ENCODE assay signal across 10 cellular contexts in the genomic region with DNA sequence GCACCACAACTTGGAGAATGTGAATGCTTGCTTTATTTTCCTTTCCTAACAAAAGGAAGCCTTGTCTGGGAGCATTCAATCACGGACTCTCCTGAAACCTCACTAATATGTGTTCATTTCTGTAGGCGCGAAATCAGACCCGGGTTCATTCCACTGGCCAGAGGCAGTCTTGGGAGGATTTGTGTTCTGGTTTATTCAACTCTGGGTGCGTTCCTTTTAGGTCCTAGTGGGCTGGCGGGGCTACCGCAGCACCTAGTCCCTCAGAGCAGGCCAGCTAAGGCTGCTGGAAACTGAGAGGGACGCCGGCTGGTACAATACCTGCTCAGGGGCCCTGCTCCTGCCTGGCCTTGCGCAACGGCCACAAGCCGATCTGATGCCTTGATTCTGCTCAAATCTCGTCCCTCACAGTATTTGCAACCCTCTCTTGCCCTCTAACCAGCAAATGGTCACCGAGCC. TPM values are rescaled to one million over a fixed set of nuclear protein-coding genes. Genes with fewer than 3 reads are reported as not detected.
DNase-seq lines count a peak whose midpoint lies in the region; ATAC-seq and TF ChIP-seq lines count a peak whose summit lies in the region.
"Had no signal": no experiment of that assay in that cellular context is flagged by ENCODE, and none has a peak within 500 bp of the region (broad histone marks: within the 10 kb centered on the region; RNA-seq: fewer than 3 reads in every experiment).

No MANE protein-coding gene starts in this region.

- H3K9ac ChIP-seq in subcutaneous abdominal adipose tissue (ENCODE audit: low read length in 5 of 5), result no peak overlapping the region

- CTCF ChIA-PET in Panc1 (lab: Charles Lee), result no interaction called here

- H3K4me3 ChIP-seq in Panc1 (ENCODE audit: low read depth in 2 of 2, low read length in 2 of 2), result peak overlapping the region; percentile 51 to 67
- H3K4me3 ChIP-seq in coronary artery, result no peak overlapping the region
- peak overlapping the region; percentile 51 for H3K4me3 ChIP-seq in lower lobe of right lung
- no peak overlapping the region for H3K4me3 ChIP-seq in subcutaneous abdominal adipose tissue (ENCODE audit: low read depth in 1 of 5, low read length in 5 of 5)

- intact Hi-C loops in Panc1 (cut with micrococcal nuclease; ENCODE audit: unreplicated experiment), result no loop called here
- intact Hi-C loops in lower lobe of right lung (cut with DNase I), result no loop called here

- H3K9me3 ChIP-seq in Panc1 (ENCODE audit: control insufficient read depth, insufficient read depth, low read depth, low read length) (no peaks in the 10 kb centered on the region), lower lobe of right lung (no peaks in the 10 kb centered on the region), subcutaneous abdominal adipose tissue (ENCODE audit: control insufficient read depth in 5 of 5, low read length in 5 of 5) (no peaks in the 10 kb centered on the region)

- peaks cover 85% of the 10 kb centered on the region for H3K4me1 ChIP-seq in Panc1 (ENCODE audit: control insufficient read depth, insufficient read depth, low read length)
- peaks cover 45% of the 10 kb centered on the region for H3K4me1 ChIP-seq in lower lobe of right lung
- peaks cover 10 to 92% (median 68%) of the 10 kb centered on the region in 5 donors for H3K4me1 ChIP-seq in subcutaneous abdominal adipose tissue (ENCODE audit: control insufficient read depth in 5 of 5, insufficient read depth in 5 of 5, low read length in 5 of 5)

- H3K27me3 ChIP-seq in Panc1 (ENCODE audit: control insufficient read depth, insufficient read depth, low read length), result no peaks in the 10 kb centered on the region
- peaks cover 20% of the 10 kb centered on the region for H3K27me3 ChIP-seq in lower lobe of right lung (ENCODE audit: low read depth)
- H3K27me3 ChIP-seq in subcutaneous abdominal adipose tissue (ENCODE audit: control insufficient read depth in 5 of 5, insufficient read depth in 4 of 5, low read length in 5 of 5), result no peaks in the 10 kb centered on the region

- POLR2A ChIA-PET in Panc1 (lab: Charles Lee), result interaction anchor here (0.6 kb wide), 1 partner anchor 264 kb away, joined by 3 read pairs; no protein-coding TSS in a partner anchor

- no peak for TF ChIP-seq CTCF in Panc1 (IDR thresholded peaks at IDR 0.05)
- no peak for TF ChIP-seq CTCF in coronary artery (IDR thresholded peaks at IDR 0.05)
- no peak for TF ChIP-seq CTCF in lower lobe of right lung (IDR thresholded peaks at IDR 0.05)

- DNase-seq in Panc1 (ENCODE audit: low read depth, low spot score), result no peak
- peak; percentile 50 for DNase-seq in coronary artery (ENCODE audit: low spot score)
- no peak for DNase-seq in lower lobe of right lung
- no peak for DNase-seq in NCI-H2081 (lab: John Stamatoyannopoulos, UW)
- DNase-seq: H9, NCI-H1092 treated with DMSO at 0.1 percent for 48 hours had no signal

- H3K36me3 ChIP-seq in Panc1 (ENCODE audit: control insufficient read depth, insufficient read depth, low read length) (no peaks in the 10 kb centered on the region), lower lobe of right lung (no peaks in the 10 kb centered on the region), subcutaneous abdominal adipose tissue (ENCODE audit: control insufficient read depth in 5 of 5, insufficient read depth in 5 of 5, low read length in 5 of 5) (peaks cover 5 to 28% (median 19%) of the 10 kb centered on the region in 5 donors)

- in situ Hi-C loops in Panc1 (cut with HindIII; ENCODE audit: low pct_unique_long_range_greater_than_20kb, low sequenced_read_pairs), result no loop called here

- ATAC-seq in Panc1 (peak; percentile 36), lower lobe of right lung (no peak), HG02852 (IDR thresholded peaks at IDR 0.05; ENCODE audit: unreplicated experiment) (no peak), GM18907 (IDR thresholded peaks at IDR 0.05; ENCODE audit: unreplicated experiment) (no peak), GM21390 (IDR thresholded peaks at IDR 0.05; ENCODE audit: unreplicated experiment) (no peak)

- H3K27ac ChIP-seq in Panc1 (ENCODE audit: low read length) (peak overlapping the region; percentile 99), coronary artery (no peak overlapping the region), lower lobe of right lung (peak overlapping the region; percentile 92), subcutaneous abdominal adipose tissue (ENCODE audit: low read depth, low read length) (peak overlapping the region; percentile 61)

- BruUV-seq in Panc1 (replicated peaks; lab: Mats Ljungman, UMichigan), result no TSS peak

RNA-seq across cellular contexts. Expression of a gene that starts 7.5 kb away (rescaled TPM):
- total RNA-seq in Panc1 (2021; ENCODE audit: unreplicated experiment) (0.39 TPM), lower lobe of right lung (8.5 TPM)
- polyA plus RNA-seq in Panc1 (2012; ENCODE audit: insufficient read length), result 0.45 TPM
- total RNA-seq: H9 had no signal

RNA-seq across cellular contexts. Expression of a gene that starts 20.4 kb away (rescaled TPM):
- 3.9 TPM for total RNA-seq in Panc1 (2021; ENCODE audit: unreplicated experiment)
- 3.0 TPM for polyA plus RNA-seq in Panc1 (2012; ENCODE audit: insufficient read length)
- total RNA-seq in lower lobe of right lung, result 16.0 TPM
- total RNA-seq: H9 had no signal

RNA-seq across cellular contexts. Expression of a gene that starts 20.6 kb away (rescaled TPM):
- total RNA-seq in Panc1 (2021; ENCODE audit: unreplicated experiment) (2.9 TPM), lower lobe of right lung (1.5 TPM)
- polyA plus RNA-seq in Panc1 (2012; ENCODE audit: insufficient read length), result 0.84 TPM
- total RNA-seq: H9 had no signal

RNA-seq across cellular contexts. Expression of a gene that starts 24.5 kb away (rescaled TPM):
- 3.3 TPM for total RNA-seq in Panc1 (2021; ENCODE audit: unreplicated experiment)
- 4.8 TPM for polyA plus RNA-seq in Panc1 (2012; ENCODE audit: insufficient read length)
- total RNA-seq in lower lobe of right lung, result 4.6 TPM
- total RNA-seq: H9 had no signal

RNA-seq across cellular contexts. Expression of a gene that starts 27.2 kb away (rescaled TPM):
- total RNA-seq in Panc1 (2021; ENCODE audit: unreplicated experiment), result 8.8 TPM
- polyA plus RNA-seq in Panc1 (2012; ENCODE audit: insufficient read length), result 5.3 TPM
- total RNA-seq in lower lobe of right lung, result 0.77 TPM
- total RNA-seq: H9 had no signal

Comparison
In these comparisons a context has a peak if more than half of its experiments do, and no peak if none do; other contexts are left out.
1. H3K27ac ChIP-seq: peak in Panc1 (single experiment), lower lobe of right lung (single experiment) and subcutaneous abdominal adipose tissue (single experiment); none in coronary artery (0 of 2).
2. H3K4me3 ChIP-seq: peak in Panc1 (2 of 2) and lower lobe of right lung (single experiment); none in coronary artery (single experiment) and subcutaneous abdominal adipose tissue (0 of 5).